ENCODE assay signal across 25 cellular contexts in the genomic region with DNA sequence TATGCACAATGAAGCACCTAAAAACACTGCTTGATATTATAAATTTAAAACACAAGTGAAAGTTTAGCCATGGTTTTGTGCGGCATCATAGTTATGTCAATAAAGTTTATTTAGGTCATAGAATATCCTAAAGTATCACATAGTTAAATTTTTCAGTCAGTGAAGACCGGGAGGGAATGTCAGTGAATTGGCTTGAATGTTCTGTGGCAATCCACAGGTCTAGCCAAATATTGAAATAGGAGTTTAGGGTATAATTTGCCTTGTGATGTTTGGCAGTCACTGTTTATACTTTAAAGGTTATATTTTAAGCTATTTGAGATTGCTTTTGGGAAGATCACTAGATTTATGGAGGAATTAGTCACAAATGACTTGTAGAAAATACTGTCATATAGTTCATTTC.
"Had no signal": no experiment of that assay in that cellular context is flagged by ENCODE, and none has a peak within 500 bp of the region (broad histone marks: within the 10 kb centered on the region; RNA-seq: fewer than 3 reads in every experiment).

No MANE protein-coding gene starts in this region.

- ATAC-seq: activated CD8-positive, alpha-beta memory T cell treated with anti-CD3 and anti-CD28 coated beads, Interleukin-2, amount 10 ng/mL, durations not matched to agents 7 days and 5 days; activated T-cell treated with anti-CD3 and anti-CD28 coated beads, Interleukin-2, amount 50 U/mL, for 4 hours; activated T-helper 17 cell treated with anti-CD3 and anti-CD28 coated beads, Interleukin-2, amount 50 U/mL, for 72 hours; T-cell had no signal

- H3K27me3 Mint-ChIP-seq: activated B cell treated with CpG ODN at 0.5 μM for 24 hours; activated CD4-positive, alpha-beta T cell treated with anti-CD3 and anti-CD28 coated beads, Interleukin-2, amount 10 ng/mL, durations not matched to agents 24 days and 14 days; activated CD8-positive, alpha-beta memory T cell treated with anti-CD3 and anti-CD28 coated beads, Interleukin-2, amount 10 ng/mL, durations not matched to agents 7 days and 5 days; activated naive CD8-positive, alpha-beta T cell; activated T-helper 17 cell treated with anti-CD3 and anti-CD28 coated beads, Interleukin-2, amount 50 U/mL, for 72 hours; T-cell had no signal

- H3K9me3 Mint-ChIP-seq: activated B cell treated with CpG ODN at 0.5 μM for 24 hours; activated CD4-positive, alpha-beta T cell treated with anti-CD3 and anti-CD28 coated beads, Interleukin-2, amount 10 ng/mL, durations not matched to agents 24 days and 14 days; activated naive CD4-positive, alpha-beta T cell treated with anti-CD3 and anti-CD28 coated beads for 36 hours; activated T-cell treated with anti-CD3 and anti-CD28 coated beads, Interleukin-2, amount 50 U/mL, for 4 hours; activated T-helper 17 cell treated with anti-CD3 and anti-CD28 coated beads, Interleukin-2, amount 50 U/mL, for 72 hours; T-cell had no signal

- H2AFZ ChIP-seq: PC-9 had no signal

- DNase-seq: activated B cell treated with CpG ODN at 0.5 μM for 24 hours; activated CD4-positive, alpha-beta T cell treated with anti-CD3 and anti-CD28 coated beads for 1 hour; activated CD4-positive, alpha-beta T cell treated with anti-CD3 and anti-CD28 coated beads, Interleukin-2, amount 10 ng/mL, durations not matched to agents 24 days and 14 days; activated CD4-positive, alpha-beta T cell treated with anti-CD3 and anti-CD28 coated beads, Interleukin-2, amount 50 U/mL, for 48 hours; activated CD8-positive, alpha-beta memory T cell treated with anti-CD3 and anti-CD28 coated beads, Interleukin-2, amount 10 ng/mL, durations not matched to agents 7 days and 5 days; activated gamma-delta T cell; activated naive CD4-positive, alpha-beta T cell treated with anti-CD3 and anti-CD28 coated beads for 36 hours; activated T-cell treated with anti-CD3 and anti-CD28 coated beads, Interleukin-2, amount 50 U/mL, for 4 hours; NCI-H1092; NCI-H1417; NCI-H1930; NCI-H2171; NCI-H226; NCI-H510A; NCI-H526 treated with DMSO at 0.1 percent for 48 hours; NCI-H82; PC-9; SIG-M5; T-cell; T-helper 2 cell; T1000 had no signal

- H3K4me3 ChIP-seq: PC-9, SK-N-MC had no signal

- H3K27ac Mint-ChIP-seq: activated B cell treated with CpG ODN at 0.5 μM for 24 hours; activated CD4-positive, alpha-beta T cell treated with anti-CD3 and anti-CD28 coated beads, Interleukin-2, amount 10 ng/mL, durations not matched to agents 24 days and 14 days; activated CD8-positive, alpha-beta memory T cell treated with anti-CD3 and anti-CD28 coated beads, Interleukin-2, amount 10 ng/mL, durations not matched to agents 7 days and 5 days; activated naive CD4-positive, alpha-beta T cell treated with anti-CD3 and anti-CD28 coated beads for 36 hours; activated naive CD8-positive, alpha-beta T cell; activated T-helper 17 cell treated with anti-CD3 and anti-CD28 coated beads, Interleukin-2, amount 50 U/mL, for 72 hours; T-cell had no signal

- H3K4me1 Mint-ChIP-seq: activated B cell treated with CpG ODN at 0.5 μM for 24 hours; activated CD4-positive, alpha-beta T cell treated with anti-CD3 and anti-CD28 coated beads, Interleukin-2, amount 10 ng/mL, durations not matched to agents 24 days and 14 days; activated T-helper 17 cell treated with anti-CD3 and anti-CD28 coated beads, Interleukin-2, amount 50 U/mL, for 72 hours; T-cell had no signal

- H3K27ac ChIP-seq: KMS-11, PC-9, SK-N-MC had no signal

- H3K4me2 ChIP-seq: KMS-11, PC-9 had no signal

- H3K4me3 Mint-ChIP-seq: activated B cell treated with CpG ODN at 0.5 μM for 24 hours; activated CD4-positive, alpha-beta T cell treated with anti-CD3 and anti-CD28 coated beads, Interleukin-2, amount 10 ng/mL, durations not matched to agents 24 days and 14 days; activated CD8-positive, alpha-beta memory T cell treated with anti-CD3 and anti-CD28 coated beads, Interleukin-2, amount 10 ng/mL, durations not matched to agents 7 days and 5 days; activated naive CD4-positive, alpha-beta T cell treated with anti-CD3 and anti-CD28 coated beads for 36 hours; activated naive CD8-positive, alpha-beta T cell; activated T-cell treated with anti-CD3 and anti-CD28 coated beads, Interleukin-2, amount 50 U/mL, for 4 hours; activated T-helper 17 cell treated with anti-CD3 and anti-CD28 coated beads, Interleukin-2, amount 50 U/mL, for 72 hours; T-cell had no signal
